ENCODE assay signal across 1 cellular context in the genomic region with DNA sequence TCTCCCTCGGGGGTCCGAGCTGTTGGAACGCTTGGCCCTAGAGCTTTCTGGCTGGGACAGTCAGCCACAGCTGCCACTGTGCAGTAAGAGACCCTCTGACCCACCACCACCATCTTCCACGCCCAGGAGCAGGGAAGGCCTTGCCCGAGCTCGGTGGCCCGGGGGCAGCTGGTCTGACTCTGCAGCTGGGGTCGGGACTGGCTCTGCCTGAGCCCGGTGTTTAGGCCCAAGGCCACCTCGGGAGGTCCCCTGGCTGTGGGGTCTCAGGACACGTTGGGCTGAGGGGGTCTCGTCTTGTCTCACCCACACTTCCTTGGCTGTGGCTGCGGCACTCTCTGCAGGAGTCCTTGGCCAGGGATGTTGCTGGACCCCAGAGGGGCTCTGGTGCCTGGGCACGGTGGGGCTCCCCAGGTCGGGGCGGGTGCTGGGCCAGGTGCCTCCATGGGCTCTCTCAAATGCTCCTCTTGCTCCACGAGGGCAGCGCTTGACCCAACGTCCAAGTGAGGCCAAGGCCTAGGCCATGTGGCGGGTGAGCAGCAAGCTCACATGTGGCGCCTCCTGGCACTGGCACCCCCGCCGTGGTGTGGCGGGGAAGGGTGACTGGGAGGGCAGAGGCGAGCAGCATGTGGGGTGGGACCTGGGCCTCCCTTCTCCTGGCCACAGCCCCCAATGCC.
TF ChIP-seq lines count a peak whose summit lies in the region.

No MANE protein-coding gene starts in this region.

TF ChIP-seq in SK-N-SH, 30 proteins besides CTCF, POLR2A, EP300 and RAD21:
- no peak for TF ChIP-seq RFX5 (IDR thresholded peaks at IDR 0.05; ENCODE audit: low read length)
- no peak for TF ChIP-seq TAF1 (IDR thresholded peaks at IDR 0.05; ENCODE audit: borderline replicate concordance, low read depth, low read length)
- TF ChIP-seq FOXJ3 (CRISPR knock-in tag; IDR thresholded peaks at IDR 0.05): no peak
- no peak for TF ChIP-seq YY1 (IDR thresholded peaks at IDR 0.05; ENCODE audit: low read depth)
- no peak for TF ChIP-seq POLR2AphosphoS5 (IDR thresholded peaks at IDR 0.05; ENCODE audit: low read depth, low read length)
- TF ChIP-seq GATA2 (CRISPR knock-in tag; IDR thresholded peaks at IDR 0.05): no peak
- no peak for TF ChIP-seq GABPA (IDR thresholded peaks at IDR 0.05; ENCODE audit: low read depth)
- TF ChIP-seq SMC3 (IDR thresholded peaks at IDR 0.05; ENCODE audit: low read depth, low read length): no peak
- TF ChIP-seq MXI1 (IDR thresholded peaks at IDR 0.05; ENCODE audit: low read depth, low read length): no peak
- TF ChIP-seq, protein P1, sequence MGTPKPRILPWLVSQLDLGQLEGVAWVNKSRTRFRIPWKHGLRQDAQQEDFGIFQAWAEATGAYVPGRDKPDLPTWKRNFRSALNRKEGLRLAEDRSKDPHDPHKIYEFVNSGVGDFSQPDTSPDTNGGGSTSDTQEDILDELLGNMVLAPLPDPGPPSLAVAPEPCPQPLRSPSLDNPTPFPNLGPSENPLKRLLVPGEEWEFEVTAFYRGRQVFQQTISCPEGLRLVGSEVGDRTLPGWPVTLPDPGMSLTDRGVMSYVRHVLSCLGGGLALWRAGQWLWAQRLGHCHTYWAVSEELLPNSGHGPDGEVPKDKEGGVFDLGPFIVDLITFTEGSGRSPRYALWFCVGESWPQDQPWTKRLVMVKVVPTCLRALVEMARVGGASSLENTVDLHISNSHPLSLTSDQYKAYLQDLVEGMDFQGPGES (IDR thresholded peaks at IDR 0.05; ENCODE audit: low read depth, low read length): no peak
- no peak for TF ChIP-seq EZH2phosphoT487 (IDR thresholded peaks at IDR 0.05; ENCODE audit: borderline replicate concordance, low read depth)
- TF ChIP-seq SIN3A (IDR thresholded peaks at IDR 0.05; ENCODE audit: borderline replicate concordance, low read depth, low read length): no peak
- TF ChIP-seq, protein P2, sequence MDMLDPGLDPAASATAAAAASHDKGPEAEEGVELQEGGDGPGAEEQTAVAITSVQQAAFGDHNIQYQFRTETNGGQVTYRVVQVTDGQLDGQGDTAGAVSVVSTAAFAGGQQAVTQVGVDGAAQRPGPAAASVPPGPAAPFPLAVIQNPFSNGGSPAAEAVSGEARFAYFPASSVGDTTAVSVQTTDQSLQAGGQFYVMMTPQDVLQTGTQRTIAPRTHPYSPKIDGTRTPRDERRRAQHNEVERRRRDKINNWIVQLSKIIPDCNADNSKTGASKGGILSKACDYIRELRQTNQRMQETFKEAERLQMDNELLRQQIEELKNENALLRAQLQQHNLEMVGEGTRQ (IDR thresholded peaks at IDR 0.05; ENCODE audit: borderline replicate concordance, low read depth, low read length): no peak
- TF ChIP-seq ELF1 (IDR thresholded peaks at IDR 0.05): no peak
- no peak for TF ChIP-seq TCF12 (IDR thresholded peaks at IDR 0.05)
- TF ChIP-seq NFIC (IDR thresholded peaks at IDR 0.05; ENCODE audit: borderline replicate concordance): no peak
